In genomic region chr2:228798931-228799588, GRCh38 we compare ENCODE assay signal across 22 cellular contexts.
"Had no signal": no experiment of that assay in that cellular context is flagged by ENCODE, and none has a peak within 500 bp of the region (broad histone marks: within the 10 kb centered on the region; RNA-seq: fewer than 3 reads in every experiment).

No MANE protein-coding gene starts in this region.

- H3K27ac ChIP-seq: brain microvascular endothelial cell, gastrocnemius medialis, parathyroid adenoma, sigmoid colon, spleen, thoracic aorta, vagina, WERI-Rb-1 had no signal

- H2AFZ ChIP-seq: parathyroid adenoma had no signal

- H3K9ac ChIP-seq: parathyroid adenoma had no signal

- DNase-seq: activated CD4-positive, alpha-beta T cell treated with anti-CD3 and anti-CD28 coated beads, Interleukin-2, amount 50 U/mL, for 1 hour; activated CD4-positive, CD25-positive, alpha-beta regulatory T cell treated with anti-CD3 and anti-CD28 coated beads, Interleukin-2, amount 50 U/mL, for 72 hours; activated CD8-positive, alpha-beta T cell treated with anti-CD3 and anti-CD28 coated beads, Interleukin-2, amount 10 ng/mL, durations not matched to agents 7 days and 5 days; activated gamma-delta T cell treated with Interleukin-2 at 50 U/mL for 16 hours; aorta; brain microvascular endothelial cell; central memory CD4-positive, alpha-beta T cell; dermis blood vessel endothelial cell; effector CD8-positive, alpha-beta T cell; gastrocnemius medialis; hippocampal formation; left cardiac atrium; nephron progenitor cell; sigmoid colon; spleen; stimulated activated CD4-positive, alpha-beta T cell treated with anti-CD3 and anti-CD28 coated beads, Interleukin-4, amount 100 ng/mL, for 1 hour; stimulated activated naive CD4-positive, alpha-beta T cell; WERI-Rb-1 had no signal

- ATAC-seq: activated CD8-positive, alpha-beta T cell treated with anti-CD3 and anti-CD28 coated beads, Interleukin-2, amount 10 ng/mL, durations not matched to agents 7 days and 5 days; esophagus mucosa; gastrocnemius medialis had no signal

- H3K9me3 ChIP-seq: gastrocnemius medialis, sigmoid colon, spleen, thoracic aorta, vagina had no signal

- H3K4me1 ChIP-seq: gastrocnemius medialis, parathyroid adenoma, spleen, vagina had no signal

- H3K4me3 ChIP-seq: gastrocnemius medialis, sigmoid colon, spleen, thoracic aorta, vagina had no signal

- H3K36me3 ChIP-seq: brain microvascular endothelial cell, gastrocnemius medialis, sigmoid colon, spleen, thoracic aorta, vagina, WERI-Rb-1 had no signal

- H3K27me3 ChIP-seq: brain microvascular endothelial cell, gastrocnemius medialis, sigmoid colon, spleen, vagina had no signal

- H3K79me2 ChIP-seq: parathyroid adenoma had no signal
